In the genomic region with DNA sequence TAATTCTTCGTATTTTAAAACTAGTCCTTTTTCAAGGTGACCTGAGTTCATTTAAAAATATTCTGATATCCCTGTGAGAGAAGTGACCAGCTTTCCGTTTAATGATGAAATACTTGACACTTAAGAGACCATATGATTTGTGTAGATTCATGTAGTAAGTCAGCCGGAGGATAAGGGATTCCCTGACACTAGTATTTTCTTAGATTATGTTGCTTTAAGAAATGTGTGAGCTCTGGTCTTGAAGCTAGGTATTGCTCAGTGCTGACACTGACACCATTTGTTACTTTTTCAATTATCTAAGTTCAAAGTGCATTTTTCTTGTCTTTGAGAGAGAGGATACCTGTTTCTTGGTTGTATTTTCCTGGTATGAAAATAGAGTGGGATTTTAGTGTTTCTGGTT, we compare ENCODE assay signal across 1 cellular context.
TF ChIP-seq lines count a peak whose summit lies in the region.

No MANE protein-coding gene starts in this region.

TF ChIP-seq in HepG2, 621 proteins besides CTCF, POLR2A, EP300 and RAD21:
- peak; percentile 64; the same call in 1 of the 2 replicates for TF ChIP-seq MIXL1 (CRISPR knock-in tag; IDR thresholded peaks at IDR 0.05)
- no peak for TF ChIP-seq ZMYM4 (CRISPR knock-in tag; IDR thresholded peaks at IDR 0.05)
- peak; percentile 64 for TF ChIP-seq HNF4A (CRISPR knock-in tag; IDR thresholded peaks at IDR 0.05)
- no peak for TF ChIP-seq ZNF619 (CRISPR knock-in tag; IDR thresholded peaks at IDR 0.05)
- no peak for TF ChIP-seq ZBTB7A (CRISPR knock-in tag; IDR thresholded peaks at IDR 0.05)
- TF ChIP-seq CEBPB (IDR thresholded peaks at IDR 0.05; ENCODE audit: borderline replicate concordance, low read depth, low read length), result 0 out of 2 replicates have a peak, but pooled peaks have one; percentile 1
- TF ChIP-seq SAP130 (CRISPR knock-in tag; IDR thresholded peaks at IDR 0.05; ENCODE audit: low read depth), result 0 out of 2 replicates have a peak, but pooled peaks have one; percentile 20
- no peak for TF ChIP-seq ZNF556 (CRISPR knock-in tag; IDR thresholded peaks at IDR 0.05; ENCODE audit: borderline replicate concordance)
- TF ChIP-seq CREM (IDR thresholded peaks at IDR 0.05), result 0 out of 2 replicates have a peak, but pooled peaks have one; percentile 20
- TF ChIP-seq CREM (CRISPR knock-in tag; IDR thresholded peaks at IDR 0.05), result no peak
- no peak for TF ChIP-seq ZMAT3 (CRISPR knock-in tag; conservative IDR thresholded peaks at IDR 0.05)
- no peak for TF ChIP-seq ZNF331 (CRISPR knock-in tag; IDR thresholded peaks at IDR 0.05)
